In genomic region chr22:46287873-46288751, GRCh38 we compare ENCODE assay signal across 8 cellular contexts. TPM values are rescaled to one million over a fixed set of nuclear protein-coding genes. Genes with fewer than 3 reads are reported as not detected.
A peak's percentile ranks its signal among the peaks of the same experiment; 100 is the strongest.
DNase-seq lines count a peak whose midpoint lies in the region; ATAC-seq and TF ChIP-seq lines count a peak whose summit lies in the region.

No MANE protein-coding gene starts in this region.

- H3K9me2 ChIP-seq in OCI-LY7 (ENCODE audit: insufficient read depth, low read length), result no peaks in the 10 kb centered on the region

- no peaks in the 10 kb centered on the region for H4K20me1 ChIP-seq in OCI-LY7 (ENCODE audit: insufficient read depth, low read length)

- DNase-seq in GM10266 (ENCODE audit: extremely low spot score) (peak; percentile 90), OCI-LY7 (ENCODE audit: low spot score) (peak; percentile 84), left ventricle myocardium superior (peak; percentile 63), GOT3 (lab: John Stamatoyannopoulos, UW) (no peak), NCI-H1930 (lab: John Stamatoyannopoulos, UW) (no peak), retina (no peak)
- no peak for DNase-seq in stimulated activated CD4-positive, alpha-beta T cell treated with anti-CD3 and anti-CD28 coated beads, Interleukin-12 subunit alpha, Interleukin-12 subunit beta, amount 100 ng/mL, for 4 hours

- CTCF ChIA-PET in OCI-LY7 (lab: Charles Lee; ENCODE audit: unreplicated experiment), result interaction anchor here (1.0 kb wide), 1 partner anchor 12 kb away, joined by 4 read pairs; no protein-coding TSS in a partner anchor

- H3K4me1 ChIP-seq in OCI-LY7 (ENCODE audit: insufficient read depth, low read length, poor library complexity, severe bottlenecking), result peaks cover 28% of the 10 kb centered on the region

- TSS peak; percentile 81 for BruUV-seq in OCI-LY7 (replicated peaks; lab: Mats Ljungman, UMichigan)

- H3K4me3 ChIP-seq in OCI-LY7 (ENCODE audit: low read depth, low read length, poor library complexity, severe bottlenecking), result peak overlapping the region; percentile 50

- intact Hi-C loops in OCI-LY7 (cut with micrococcal nuclease; ENCODE audit: unreplicated experiment) (no loop called here), left ventricle myocardium superior (cut with micrococcal nuclease) (no loop called here)

- H2AFZ ChIP-seq in OCI-LY7 (ENCODE audit: low read length), result peak overlapping the region; percentile 32; the same call in 1 of the 2 replicates

- no peaks in the 10 kb centered on the region for H3K36me3 ChIP-seq in OCI-LY7 (ENCODE audit: insufficient read depth, low read length)

- POLR2A ChIA-PET in OCI-LY7 (lab: Charles Lee), result interaction anchor here (0.8 kb wide), 1 partner anchor 11 kb away, joined by 3 read pairs; no protein-coding TSS in a partner anchor

- H3K9me3 ChIP-seq in OCI-LY7 (ENCODE audit: low read length), result no peaks in the 10 kb centered on the region

- TF ChIP-seq CTCF in GM10266 (IDR thresholded peaks at IDR 0.05; ENCODE audit: control insufficient read depth, insufficient read depth, low read depth, missing control alignments) (no peak), OCI-LY7 (conservative IDR thresholded peaks at IDR 0.05; ENCODE audit: low read length) (no peak)

- peak overlapping the region; percentile 26 for H3K27ac ChIP-seq in OCI-LY7 (ENCODE audit: low read depth, low read length, poor library complexity, severe bottlenecking)

- no peaks in the 10 kb centered on the region for H3K79me2 ChIP-seq in OCI-LY7 (ENCODE audit: insufficient read depth, low read depth, low read length)

- ATAC-seq in GM21515 (IDR thresholded peaks at IDR 0.05; ENCODE audit: unreplicated experiment) (peak; percentile 79), left ventricle myocardium superior (peak; percentile 46)

- peak overlapping the region; percentile 56 for H3K4me2 ChIP-seq in OCI-LY7 (ENCODE audit: low read length)

RNA-seq across cellular contexts. Expression of gene GTSE1, which starts 8.6 kb away (rescaled TPM):
- total RNA-seq in OCI-LY7 (2014; rRNA removed; shearing (Covaris generic)), result 54.7 and 56.0 TPM in 2 replicates
- total RNA-seq in OCI-LY7 (2022) (109 and 114 TPM in 2 replicates), left ventricle myocardium superior (0.45 TPM)

RNA-seq across cellular contexts. Expression of gene TTC38, which starts 20.3 kb away (rescaled TPM):
- total RNA-seq in OCI-LY7 (2014; rRNA removed; shearing (Covaris generic)), result 0.21 and 0.44 TPM in 2 replicates
- total RNA-seq in OCI-LY7 (2022), result 2.4 and 2.7 TPM in 2 replicates
- total RNA-seq in left ventricle myocardium superior, result 24.0 TPM

RNA-seq across cellular contexts. Expression of gene PKDREJ, which starts 25.0 kb away (rescaled TPM):
- not detected in 2 replicates for total RNA-seq in OCI-LY7 (2014; rRNA removed; shearing (Covaris generic))
- total RNA-seq in OCI-LY7 (2022), result not detected in 2 replicates
- not detected for total RNA-seq in left ventricle myocardium superior

RNA-seq across cellular contexts. Expression of gene CDPF1, which starts 38.0 kb away (rescaled TPM):
- 17.4 and 22.7 TPM in 2 replicates for total RNA-seq in OCI-LY7 (2014; rRNA removed; shearing (Covaris generic))
- total RNA-seq in OCI-LY7 (2022) (15.4 and 19.4 TPM in 2 replicates), left ventricle myocardium superior (6.2 TPM)

RNA-seq across cellular contexts. Expression of gene TRMU, which starts 47.4 kb away (rescaled TPM):
- total RNA-seq in OCI-LY7 (2014; rRNA removed; shearing (Covaris generic)), result 73.6 and 88.2 TPM in 2 replicates
- total RNA-seq in OCI-LY7 (2022), result 109 and 121 TPM in 2 replicates
- 44.0 TPM for total RNA-seq in left ventricle myocardium superior

Comparison
In these comparisons a context has a peak if more than half of its experiments do, and no peak if none do; other contexts are left out.
1. DNase-seq: peak in GM10266 (single experiment), OCI-LY7 (single experiment) and left ventricle myocardium superior (single experiment); none in GOT3 (single experiment), stimulated activated CD4-positive, alpha-beta T cell treated with anti-CD3 and anti-CD28 coated beads, Interleukin-12 subunit alpha, Interleukin-12 subunit beta, amount 100 ng/mL, for 4 hours (single experiment), NCI-H1930 (0 of 2) and retina (single experiment).
2. RNA of gene GTSE1, which starts 8.6 kb away (total RNA-seq): 54.7 to 114 TPM in OCI-LY7; 0.45 TPM in left ventricle myocardium superior (single experiment); every median in the first group is over 10 times any median in the second.